Comparison of ENCODE assay signal across 8 cellular contexts in genomic region chr5:1004598-1005361, GRCh38. TPM values are rescaled to one million over a fixed set of nuclear protein-coding genes. Genes with fewer than 3 reads are reported as not detected.
DNase-seq lines count a peak whose midpoint lies in the region; ATAC-seq and TF ChIP-seq lines count a peak whose summit lies in the region.

No MANE protein-coding gene starts in this region.

- H3K9me3 ChIP-seq in left lung, result no peaks in the 10 kb centered on the region

- no peaks in the 10 kb centered on the region for H3K36me3 ChIP-seq in left lung

- DNase-seq in HUDEP-2 (lab: John Stamatoyannopoulos, UW; ENCODE audit: unreplicated experiment in 76 of 76), result peak in 69 of 76 experiments; percentile 8 to 80 (median 50)
- no peak for DNase-seq in coronary artery (ENCODE audit: low spot score)
- DNase-seq in left lung, result peak; percentile 65 to 88
- DNase-seq in stimulated activated CD8-positive, alpha-beta memory T cell treated with anti-CD3 and anti-CD28 coated beads, Interleukin-4, amount 100 ng/mL, for 48 hours, result peak; percentile 61

- H3K27ac ChIP-seq in C4-2B (peak overlapping the region; percentile 50), coronary artery (peak overlapping the region in 1 of 2 donors; percentile 62), left lung (peak overlapping the region in 1 of 2 donors; percentile 41)

- intact Hi-C loops in left lung (cut with DNase I), result no loop called here

- TF ChIP-seq CTCF in C4-2B (conservative IDR thresholded peaks at IDR 0.05), result peak; percentile 86
- 0 out of 2 replicates have a peak, but pooled peaks have one; percentile 13 for TF ChIP-seq CTCF in WI38 (IDR thresholded peaks at IDR 0.05; ENCODE audit: low read depth, low read length)
- TF ChIP-seq CTCF in coronary artery (IDR thresholded peaks at IDR 0.05), result no peak
- TF ChIP-seq CTCF in left lung (IDR thresholded peaks at IDR 0.05), result no peak

- ATAC-seq in left lung, result peak; percentile 80
- ATAC-seq in GM18519 (IDR thresholded peaks at IDR 0.05; ENCODE audit: low FRiP score, unreplicated experiment), result no peak
- no peak for ATAC-seq in HG02798 (IDR thresholded peaks at IDR 0.05; ENCODE audit: poor library complexity, unreplicated experiment)

- peaks cover 18 to 67% of the 10 kb centered on the region in 2 donors for H3K27me3 ChIP-seq in left lung

- H3K4me3 ChIP-seq in WI38 (ENCODE audit: low read depth, low read length) (peak overlapping the region; percentile 35), coronary artery (peak overlapping the region; percentile 78), left lung (peak overlapping the region; percentile 44 to 46)

- peaks cover 8 to 28% of the 10 kb centered on the region in 2 donors for H3K4me1 ChIP-seq in left lung

RNA-seq across cellular contexts. Expression of gene NKD2, which starts 3.8 kb away (rescaled TPM):
- total RNA-seq in left lung, result 10 to 100 TPM; 31.6 to 61.5 TPM

Comparison
In these comparisons a context has a peak if more than half of its experiments do, and no peak if none do; other contexts are left out.
1. CTCF ChIP-seq: peak in C4-2B (single experiment) and WI38 (single experiment); none in coronary artery (single experiment) and left lung (0 of 2).
2. Peak in every context shown above with its lines, with median percentiles within 50 percentile points of each other: H3K4me3 ChIP-seq.